ENCODE assay signal across 32 cellular contexts in genomic region chr6:160269122-160269521, GRCh38. TPM values are rescaled to one million over a fixed set of nuclear protein-coding genes. Genes with fewer than 3 reads are reported as not detected.
"Had no signal": no experiment of that assay in that cellular context is flagged by ENCODE, and none has a peak within 500 bp of the region (broad histone marks: within the 10 kb centered on the region; RNA-seq: fewer than 3 reads in every experiment).

No MANE protein-coding gene starts in this region.

- H3K36me3 ChIP-seq: stomach, suprapubic skin, thoracic aorta, thyroid gland, tibial artery, tibial nerve, transverse colon, upper lobe of left lung, upper lobe of right lung, uterus, vagina had no signal

- H3K9me3 Mint-ChIP-seq: stimulated activated effector memory CD8-positive, alpha-beta T cell treated with anti-CD3 and anti-CD28 coated beads, Interleukin-12 subunit alpha, Interleukin-12 subunit beta, amount 100 ng/mL, for 72 hours; stimulated activated memory B cell treated with anti-CD40 and anti-IgM and Interleukin-4, amounts not matched to agents 10 μg/mL and 1 μg/mL and 100 μg/mL, for 72 hours; stimulated activated naive B cell treated with anti-CD40 and anti-IgM and Interleukin-4, amounts not matched to agents 10 μg/mL and 1 μg/mL and 100 μg/mL, for 72 hours; stimulated activated naive CD8-positive, alpha-beta T cell treated with anti-CD3 and anti-CD28 coated beads, Interleukin-15, amount 100 ng/mL, for 72 hours; stimulated activated naive CD8-positive, alpha-beta T cell treated with anti-CD3 and anti-CD28 coated beads, Interleukin-15, Interleukin-2, amounts not matched to agents 100 ng/mL and 50 ng/mL, for 24 hours; type B pancreatic cell had no signal

- H3K27me3 ChIP-seq: stomach, suprapubic skin, testis, thyroid gland, tibial artery, tibial nerve, transverse colon, upper lobe of left lung, upper lobe of right lung, uterus, vagina had no signal

- H3K27ac Mint-ChIP-seq: stimulated activated effector memory CD8-positive, alpha-beta T cell treated with anti-CD3 and anti-CD28 coated beads, Interleukin-12 subunit alpha, Interleukin-12 subunit beta, amount 100 ng/mL, for 72 hours; stimulated activated memory B cell treated with anti-CD40 and anti-IgM and Interleukin-4, amounts not matched to agents 10 μg/mL and 1 μg/mL and 100 μg/mL, for 72 hours; stimulated activated naive B cell treated with anti-CD40 and anti-IgM and Interleukin-4, amounts not matched to agents 10 μg/mL and 1 μg/mL and 100 μg/mL, for 72 hours; stimulated activated naive CD8-positive, alpha-beta T cell treated with anti-CD3 and anti-CD28 coated beads, Interleukin-15, amount 100 ng/mL, for 72 hours; stimulated activated naive CD8-positive, alpha-beta T cell treated with anti-CD3 and anti-CD28 coated beads, Interleukin-15, Interleukin-2, amounts not matched to agents 100 ng/mL and 50 ng/mL, for 24 hours; type B pancreatic cell had no signal

- H3K4me1 ChIP-seq: stomach, suprapubic skin, testis, thyroid gland, tibial artery, tibial nerve, upper lobe of left lung, upper lobe of right lung, uterus, vagina had no signal

- H3K4me3 Mint-ChIP-seq: stimulated activated effector memory CD8-positive, alpha-beta T cell treated with anti-CD3 and anti-CD28 coated beads, Interleukin-12 subunit alpha, Interleukin-12 subunit beta, amount 100 ng/mL, for 72 hours; stimulated activated memory B cell treated with anti-CD40 and anti-IgM and Interleukin-4, amounts not matched to agents 10 μg/mL and 1 μg/mL and 100 μg/mL, for 72 hours; stimulated activated naive B cell treated with anti-CD40 and anti-IgM and Interleukin-4, amounts not matched to agents 10 μg/mL and 1 μg/mL and 100 μg/mL, for 72 hours; stimulated activated naive CD8-positive, alpha-beta T cell treated with anti-CD3 and anti-CD28 coated beads, Interleukin-15, amount 100 ng/mL, for 72 hours; stimulated activated naive CD8-positive, alpha-beta T cell treated with anti-CD3 and anti-CD28 coated beads, Interleukin-15, Interleukin-2, amounts not matched to agents 100 ng/mL and 50 ng/mL, for 24 hours; type B pancreatic cell had no signal

- H3K27ac ChIP-seq: stomach, suprapubic skin, testis, thoracic aorta, thyroid gland, tibial artery, tibial nerve, transverse colon, upper lobe of left lung, upper lobe of right lung, uterus, vagina had no signal

- FAIRE-seq: urothelium cell line had no signal

- ATAC-seq: stimulated activated effector memory CD8-positive, alpha-beta T cell treated with anti-CD3 and anti-CD28 coated beads, Interleukin-12 subunit alpha, Interleukin-12 subunit beta, amount 100 ng/mL, for 72 hours; stimulated activated memory B cell treated with anti-CD40 and anti-IgM and Interleukin-4, amounts not matched to agents 10 μg/mL and 1 μg/mL and 100 μg/mL, for 72 hours; stimulated activated naive CD8-positive, alpha-beta T cell treated with anti-CD3 and anti-CD28 coated beads, Interleukin-15, amount 100 ng/mL, for 72 hours; stimulated activated naive CD8-positive, alpha-beta T cell treated with anti-CD3 and anti-CD28 coated beads, Interleukin-15, Interleukin-2, amounts not matched to agents 100 U/mL and 50 U/mL, for 24 hours; upper lobe of right lung had no signal

- DNase-seq: stimulated activated CD4-positive, alpha-beta T cell treated with anti-CD3 and anti-CD28 coated beads, Interleukin-2, amount 100 ng/mL, for 48 hours; stimulated activated CD4-positive, alpha-beta T cell treated with anti-CD3 and anti-CD28 coated beads, Interleukin-4, amount 100 ng/mL, for 1 hour; stimulated activated CD4-positive, alpha-beta T cell treated with anti-CD3 and anti-CD28 coated beads, Interleukin-4, amount 100 ng/mL, for 24 hours; stimulated activated CD4-positive, alpha-beta T cell treated with anti-CD3 and anti-CD28 coated beads, Interleukin-4, amount 100 ng/mL, for 4 hours; stimulated activated CD8-positive, alpha-beta memory T cell treated with anti-CD3 and anti-CD28 coated beads, Interleukin-4, amount 100 ng/mL, for 48 hours; stimulated activated naive B cell treated with anti-CD40 and anti-IgM and Interleukin-4, amounts not matched to agents 10 μg/mL and 1 μg/mL and 100 μg/mL, for 72 hours; stimulated activated naive CD4-positive, alpha-beta T cell; stimulated activated naive CD4-positive, alpha-beta T cell treated with Interleukin-2 at 50 U/mL for 16 hours; stimulated activated naive CD8-positive, alpha-beta T cell treated with anti-CD3 and anti-CD28 coated beads, Interleukin-15, amount 100 ng/mL, for 72 hours; stimulated activated naive CD8-positive, alpha-beta T cell treated with anti-CD3 and anti-CD28 coated beads, Interleukin-15, Interleukin-2, amounts not matched to agents 100 U/mL and 50 U/mL, for 24 hours; stomach; substantia nigra; testis; thyroid gland; tibial artery; transverse colon; trophoblast cell; upper lobe of left lung; upper lobe of right lung; uterus had no signal

- H3K9me3 ChIP-seq: stomach, suprapubic skin, testis, thoracic aorta, thyroid gland, tibial artery, tibial nerve, transverse colon, upper lobe of left lung, upper lobe of right lung, uterus, vagina had no signal

- H3K36me3 Mint-ChIP-seq: stimulated activated effector memory CD8-positive, alpha-beta T cell treated with anti-CD3 and anti-CD28 coated beads, Interleukin-12 subunit alpha, Interleukin-12 subunit beta, amount 100 ng/mL, for 72 hours; stimulated activated memory B cell treated with anti-CD40 and anti-IgM and Interleukin-4, amounts not matched to agents 10 μg/mL and 1 μg/mL and 100 μg/mL, for 72 hours; stimulated activated naive B cell treated with anti-CD40 and anti-IgM and Interleukin-4, amounts not matched to agents 10 μg/mL and 1 μg/mL and 100 μg/mL, for 72 hours; type B pancreatic cell had no signal

- H3K4me3 ChIP-seq: stomach, suprapubic skin, testis, thoracic aorta, thyroid gland, tibial artery, tibial nerve, transverse colon, upper lobe of left lung, upper lobe of right lung, uterus, vagina had no signal

RNA-seq across cellular contexts. Expression of gene SLC22A2, which starts 10.5 kb away (rescaled TPM):
- total RNA-seq: stomach, subcutaneous adipose tissue, suprapubic skin, thoracic aorta, thyroid gland, tibial nerve, transverse colon, upper lobe of left lung, upper lobe of right lung, ureter, urinary bladder, vagina had no signal
- polyA plus RNA-seq: stomach had no signal
